In the genomic region with DNA sequence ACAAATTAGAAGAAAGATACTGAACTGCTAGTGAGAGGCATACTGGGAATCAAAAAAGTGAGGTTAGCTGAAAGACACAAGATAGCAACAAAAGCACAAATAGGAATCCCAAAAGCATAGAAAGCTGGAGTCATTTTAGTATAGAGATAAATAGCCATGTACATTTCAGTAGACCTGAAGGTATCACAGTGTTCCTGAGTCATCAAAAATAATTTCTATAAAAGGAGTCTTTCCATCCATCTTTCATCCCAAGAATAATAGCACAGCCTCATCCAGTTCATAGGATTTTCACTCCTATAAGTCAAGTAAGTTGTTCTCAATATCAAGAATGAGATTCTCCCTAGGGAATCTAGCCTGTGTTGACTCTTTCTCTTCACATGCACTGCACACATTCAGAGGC, we compare ENCODE assay signal across 21 cellular contexts.
DNase-seq lines count a peak whose midpoint lies in the region; ATAC-seq and TF ChIP-seq lines count a peak whose summit lies in the region.
"Had no signal": no experiment of that assay in that cellular context is flagged by ENCODE, and none has a peak within 500 bp of the region (broad histone marks: within the 10 kb centered on the region; RNA-seq: fewer than 3 reads in every experiment).

No MANE protein-coding gene starts in this region.

- CTCF ChIA-PET in A673 (lab: Charles Lee), result no interaction called here

- H3K79me2 ChIP-seq in GM23248 (ENCODE audit: insufficient read depth), result no peaks in the 10 kb centered on the region

- no peak for TF ChIP-seq POLR2A in gastrocnemius medialis (IDR thresholded peaks at IDR 0.05)

- H2AFZ ChIP-seq in GM23248, result no peak overlapping the region

- H3K27me3 ChIP-seq in A673 (replicated peaks; ENCODE audit: insufficient read depth, low read depth, low read length, poor library complexity) (no peaks in the 10 kb centered on the region), GM23248 (replicated peaks; ENCODE audit: insufficient read depth) (no peaks in the 10 kb centered on the region), gastrocnemius medialis (no peaks in the 10 kb centered on the region)
- H3K27me3 ChIP-seq: sigmoid colon, stomach, tibial artery had no signal

- ATAC-seq in gastrocnemius medialis (no peak), GM18909 (IDR thresholded peaks at IDR 0.05; ENCODE audit: poor library complexity, unreplicated experiment) (no peak)
- ATAC-seq: mucosa of descending colon had no signal

- no peaks in the 10 kb centered on the region for H3F3A ChIP-seq in GM23248 (ENCODE audit: insufficient read depth)

- no TSS peak for BruUV-seq in A673 (replicated peaks; lab: Mats Ljungman, UMichigan)

- in situ Hi-C loops in GM23248 (cut with MboI) (loop anchor here (25.0 kb wide), 1 partner anchor 439 kb away; no protein-coding TSS in a partner anchor), gastrocnemius medialis (cut with MboI; ENCODE audit: low sequenced_read_pairs in 4 of 4) (loop anchor here (5.0 to 25.0 kb wide), 3 partner anchors 209 to 489 kb away; a partner anchor contains a TSS), KBM-7 (cut with MboI; ENCODE audit: low pct_unique_long_range_greater_than_20kb, low sequenced_read_pairs) (loop anchor here (10.0 to 25.0 kb wide), 2 partner anchors 212 to 439 kb away; no protein-coding TSS in a partner anchor)

- DNase-seq in A673 (ENCODE audit: low spot score) (peak; percentile 48), GM23248 (peak; percentile 19), NCI-H69 (lab: John Stamatoyannopoulos, UW) (peak; percentile 59), fibroblast of peridontal ligament (ENCODE audit: extremely low read depth) (peak; percentile 9), gastrocnemius medialis (no peak), KBM-7 (no peak)
- DNase-seq in activated T-cell treated with anti-CD3 and anti-CD28 coated beads, Interleukin-2, amount 50 U/mL, for 48 hours, result no peak
- DNase-seq: activated CD4-positive, alpha-beta T cell treated with anti-CD3 and anti-CD28 coated beads for 4 hours; activated CD8-positive, alpha-beta memory T cell treated with anti-CD3 and anti-CD28 coated beads for 24 hours; activated T-cell treated with anti-CD3 and anti-CD28 coated beads, Interleukin-2, amount 50 U/mL, for 24 hours; CD4-positive, alpha-beta T cell; GDM1; mucosa of descending colon; NCI-H2029; NCI-H524 treated with DMSO at 0.1 percent for 48 hours; nephron progenitor cell; sigmoid colon; stimulated activated CD4-positive, alpha-beta T cell treated with anti-CD3 and anti-CD28 coated beads, Interleukin-15, amount 100 ng/mL, for 24 hours; stomach; tibial artery had no signal

- H3K4me3 ChIP-seq in A673 (ENCODE audit: low read depth, low read length, poor library complexity, severe bottlenecking), result no peak overlapping the region
- H3K4me3 ChIP-seq in GM23248, result no peak overlapping the region
- H3K4me3 ChIP-seq in gastrocnemius medialis, result no peak overlapping the region
- H3K4me3 ChIP-seq: mucosa of descending colon, sigmoid colon, stomach, tibial artery had no signal

- H3K4me2 ChIP-seq in GM23248 (ENCODE audit: unreplicated experiment), result no peak overlapping the region

- H3K27ac ChIP-seq in A673 (ENCODE audit: low read depth, low read length, poor library complexity, severe bottlenecking) (no peak overlapping the region), GM23248 (no peak overlapping the region), gastrocnemius medialis (no peak overlapping the region)
- H3K27ac ChIP-seq: stomach, tibial artery had no signal

- intact Hi-C loops in A673 (cut with micrococcal nuclease; ENCODE audit: unreplicated experiment) (loop anchor here (5.0 kb wide), 1 partner anchor 109 kb away; no protein-coding TSS in a partner anchor), gastrocnemius medialis (cut with DNase I; ENCODE audit: low total_unique reads) (no loop called here)

- H3K9ac ChIP-seq in GM23248, result no peak overlapping the region

- no peaks in the 10 kb centered on the region for H4K20me1 ChIP-seq in GM23248 (ENCODE audit: insufficient read depth)

- H3K4me1 ChIP-seq in A673 (ENCODE audit: insufficient read depth, low read length, poor library complexity, severe bottlenecking), result peaks cover 27% of the 10 kb centered on the region
- H3K4me1 ChIP-seq in GM23248 (ENCODE audit: insufficient read depth), result 0 out of 2 replicates have a peak, but pooled peaks cover 11% of the 10 kb centered on the region
- H3K4me1 ChIP-seq in gastrocnemius medialis, result peaks cover 11 to 16% of the 10 kb centered on the region in 2 donors

- H3K36me3 ChIP-seq in A673 (ENCODE audit: insufficient read depth, low read length, poor library complexity, severe bottlenecking), result no peaks in the 10 kb centered on the region
- H3K36me3 ChIP-seq in GM23248 (ENCODE audit: low read depth), result no peaks in the 10 kb centered on the region
- H3K36me3 ChIP-seq in gastrocnemius medialis, result no peaks in the 10 kb centered on the region
- H3K36me3 ChIP-seq: sigmoid colon, stomach, tibial artery had no signal

- no peaks in the 10 kb centered on the region for H3K9me2 ChIP-seq in GM23248 (ENCODE audit: insufficient read depth)

- POLR2A ChIA-PET in A673 (lab: Charles Lee; ENCODE audit: low non-redundant PET), result no interaction called here

- H3K9me3 ChIP-seq in A673 (ENCODE audit: low read depth, low read length, poor library complexity, severe bottlenecking) (no peaks in the 10 kb centered on the region), GM23248 (ENCODE audit: low read depth) (no peaks in the 10 kb centered on the region), gastrocnemius medialis (no peaks in the 10 kb centered on the region)
- H3K9me3 ChIP-seq: mucosa of descending colon, sigmoid colon, stomach, tibial artery had no signal

- TF ChIP-seq CTCF in A673 (conservative IDR thresholded peaks at IDR 0.05; ENCODE audit: low read depth, low read length), result no peak
- TF ChIP-seq CTCF in gastrocnemius medialis (IDR thresholded peaks at IDR 0.05 in 4 of 5, conservative IDR thresholded peaks at IDR 0.05 in 1 of 5), result no peak

Comparison
In these comparisons a context has a peak if more than half of its experiments do, and no peak if none do; other contexts are left out.
1. DNase-seq: peak in A673 (single experiment), GM23248 (single experiment), NCI-H69 (single experiment) and fibroblast of peridontal ligament (single experiment); none in gastrocnemius medialis (0 of 2), activated T-cell treated with anti-CD3 and anti-CD28 coated beads, Interleukin-2, amount 50 U/mL, for 48 hours (0 of 2) and KBM-7 (single experiment).